Comparison of ENCODE assay signal across 8 cellular contexts in genomic region chr13:48975101-48975925, GRCh38. TPM values are rescaled to one million over a fixed set of nuclear protein-coding genes. Genes with fewer than 3 reads are reported as not detected.
DNase-seq lines count a peak whose midpoint lies in the region; ATAC-seq and TF ChIP-seq lines count a peak whose summit lies in the region.

Gene FNDC3A (plus strand): TSS chr13:48975912. CDS start chr13:49006191, 30,279 bp downstream.

- POLR2A ChIA-PET in BJ (lab: Charles Lee): interaction anchor here (0.7 kb wide), 1 partner anchor 284 kb away, joined by 3 read pairs; no protein-coding TSS in a partner anchor

- peak within 1 kb of the TSS; percentile 88 for H3K4me3 Mint-ChIP-seq in activated naive CD4-positive, alpha-beta T cell treated with anti-CD3 and anti-CD28 coated beads, Interleukin-2, amount 10 ng/mL, durations not matched to agents 7 days and 5 days

- H3K27me3 ChIP-seq in BJ (ENCODE audit: control insufficient read depth, insufficient read depth, low read length) (no peaks in the 10 kb centered on the region), gastroesophageal sphincter (no peaks in the 10 kb centered on the region), neutrophil (no peaks in the 10 kb centered on the region), tibial nerve (no peaks in the 10 kb centered on the region)

- no peaks in the 10 kb centered on the region for H3K36me3 ChIP-seq in BJ (ENCODE audit: control insufficient read depth, insufficient read depth, low read length)
- H3K36me3 ChIP-seq in gastroesophageal sphincter: no peaks in the 10 kb centered on the region
- no peaks in the 10 kb centered on the region for H3K36me3 ChIP-seq in neutrophil
- H3K36me3 ChIP-seq in tibial nerve: no peaks in the 10 kb centered on the region

- H3K4me1 Mint-ChIP-seq in activated naive CD4-positive, alpha-beta T cell treated with anti-CD3 and anti-CD28 coated beads, Interleukin-2, amount 10 ng/mL, durations not matched to agents 7 days and 5 days: peaks cover 42% of the 10 kb centered on the region

- peaks cover 42% of the 10 kb centered on the region for H3K9me3 Mint-ChIP-seq in activated naive CD4-positive, alpha-beta T cell treated with anti-CD3 and anti-CD28 coated beads, Interleukin-2, amount 10 ng/mL, durations not matched to agents 7 days and 5 days

- peaks cover 0 to 43% (median 0%) of the 10 kb centered on the region in 3 donors for H3K4me1 ChIP-seq in gastroesophageal sphincter
- peaks cover 33 to 40% of the 10 kb centered on the region in 2 experiments for H3K4me1 ChIP-seq in neutrophil (ENCODE audit: control insufficient read depth in 1 of 2, insufficient read depth in 1 of 2, low read depth in 1 of 2, low read length in 1 of 2)
- H3K4me1 ChIP-seq in tibial nerve: peaks cover 0 to 36% (median 5%) of the 10 kb centered on the region in 4 donors

- H3K27me3 Mint-ChIP-seq in activated naive CD4-positive, alpha-beta T cell treated with anti-CD3 and anti-CD28 coated beads, Interleukin-2, amount 10 ng/mL, durations not matched to agents 7 days and 5 days: peaks cover 8% of the 10 kb centered on the region

- TF ChIP-seq POLR2A in gastroesophageal sphincter (IDR thresholded peaks at IDR 0.05) (peak; percentile 79 to 80), tibial nerve (IDR thresholded peaks at IDR 0.05) (peak; percentile 36 to 62)

- no peaks in the 10 kb centered on the region for H3K9me3 ChIP-seq in gastroesophageal sphincter
- H3K9me3 ChIP-seq in neutrophil: no peaks in the 10 kb centered on the region
- peaks cover 0 to 6% (median 0%) of the 10 kb centered on the region in 4 donors for H3K9me3 ChIP-seq in tibial nerve

- H3K27ac Mint-ChIP-seq in activated naive CD4-positive, alpha-beta T cell treated with anti-CD3 and anti-CD28 coated beads, Interleukin-2, amount 10 ng/mL, durations not matched to agents 7 days and 5 days: peak within 1 kb of the TSS; percentile 100

- WGBS in gastroesophageal sphincter (ENCODE audit: low coverage in 1 of 2), 2 donors: 2% methylated on average over 7 to 19 of the region's 63 CpGs
- WGBS in tibial nerve, 2 donors: 1% methylated on average over 21 to 43 of the region's 63 CpGs

- H3K36me3 Mint-ChIP-seq in activated naive CD4-positive, alpha-beta T cell treated with anti-CD3 and anti-CD28 coated beads, Interleukin-2, amount 10 ng/mL, durations not matched to agents 7 days and 5 days: peaks cover 37% of the 10 kb centered on the region

- CTCF ChIA-PET in BJ (lab: Yijun Ruan, JAX): interaction anchor here (1.1 to 1.9 kb wide), 2 partner anchors 206 to 462 kb away, joined by 3 to 4 read pairs; no protein-coding TSS in a partner anchor
- CTCF ChIA-PET in activated naive CD4-positive, alpha-beta T cell treated with anti-CD3 and anti-CD28 coated beads, Interleukin-2, amount 10 ng/mL, durations not matched to agents 7 days and 5 days (lab: Charles Lee): no interaction called here

- TF ChIP-seq CTCF in BJ (IDR thresholded peaks at IDR 0.05; ENCODE audit: insufficient read depth, low read depth, low read length) (0 out of 2 replicates have a peak, but pooled peaks have one; percentile 14), gastroesophageal sphincter (IDR thresholded peaks at IDR 0.05) (peak in 3 of 4 experiments; percentile 26 to 46 (median 29)), neutrophil (IDR thresholded peaks at IDR 0.05) (peak; percentile 33), tibial nerve (IDR thresholded peaks at IDR 0.05) (peak in 2 of 5 experiments; percentile 8 to 33)

- ATAC-seq in GM18870 (IDR thresholded peaks at IDR 0.05; ENCODE audit: unreplicated experiment): peak; percentile 18
- ATAC-seq in HG03442 (IDR thresholded peaks at IDR 0.05; ENCODE audit: unreplicated experiment): peak; percentile 16
- ATAC-seq in gastroesophageal sphincter: peak; percentile 78

- no peak for DNase-seq in BJ (ENCODE audit: low read depth)
- peak; percentile 58 for DNase-seq in activated naive CD4-positive, alpha-beta T cell treated with anti-CD3 and anti-CD28 coated beads, Interleukin-2, amount 10 ng/mL, durations not matched to agents 7 days and 5 days
- DNase-seq in tibial nerve (ENCODE audit: low spot score in 2 of 2): peak in 1 of 2 donors; percentile 27

- H3K27ac ChIP-seq in gastroesophageal sphincter: peak within 1 kb of the TSS; percentile 89 to 99 (median 98)
- peak within 1 kb of the TSS; percentile 95 for H3K27ac ChIP-seq in neutrophil
- peak within 1 kb of the TSS; percentile 99 to 100 (median 100) for H3K27ac ChIP-seq in tibial nerve

- peak within 1 kb of the TSS; percentile 90 for H3K4me3 ChIP-seq in BJ (ENCODE audit: low read depth, low read length)
- peak within 1 kb of the TSS; percentile 68 to 91 for H3K4me3 ChIP-seq in gastroesophageal sphincter
- peak within 1 kb of the TSS; percentile 88 to 95 for H3K4me3 ChIP-seq in neutrophil (ENCODE audit: low read depth in 1 of 2, low read length in 1 of 2)
- H3K4me3 ChIP-seq in tibial nerve: peak within 1 kb of the TSS; percentile 64 to 96 (median 96)

- TF ChIP-seq EP300 in gastroesophageal sphincter (IDR thresholded peaks at IDR 0.05): no peak
- TF ChIP-seq EP300 in tibial nerve (IDR thresholded peaks at IDR 0.05): peak in 1 of 2 donors; percentile 32

TF ChIP-seq in PFSK-1, 5 proteins besides CTCF, POLR2A, EP300 and RAD21:
- TF ChIP-seq SIN3A (IDR thresholded peaks at IDR 0.05; ENCODE audit: borderline replicate concordance, insufficient read depth, low read length) (no peak), FOXP2 (optimal IDR thresholded peaks at IDR 0.05; ENCODE audit: borderline replicate concordance, extremely low read depth, extremely low read length, insufficient read depth) (no peak), REST (IDR thresholded peaks at IDR 0.05; ENCODE audit: insufficient read depth in 1 of 2, low read depth in 2 of 2, low read length in 2 of 2) (no peak), TAF1 (IDR thresholded peaks at IDR 0.05; ENCODE audit: borderline replicate concordance, insufficient read depth, low read length) (0 out of 2 replicates have a peak, but pooled peaks have one; percentile 54), POLR2AphosphoS5 (IDR thresholded peaks at IDR 0.05; ENCODE audit: low read depth, low read length) (no peak)

RNA-seq across cellular contexts. Expression of gene FNDC3A, which starts in this region (rescaled TPM):
- 30.7 and 51.8 TPM in 2 replicates for polyA plus RNA-seq in BJ (2011; rRNA removed)
- polyA minus RNA-seq in BJ (2011; rRNA and poly(A)+ RNA removed): 42.7 and 55.0 TPM in 2 replicates
- 29.2 TPM for polyA plus RNA-seq in PFSK-1 (2012; ENCODE audit: insufficient read length, low read depth)
- total RNA-seq in gastroesophageal sphincter: 10 to 100 TPM; 36.4 to 55.9 (median 47.8) TPM
- total RNA-seq in tibial nerve: 10 to 100 TPM; 38.2 to 57.7 (median 47.0) TPM

Comparison
In these comparisons a context has a peak if more than half of its experiments do, and no peak if none do; other contexts are left out.
1. ATAC-seq: peak in every context shown above with its lines; median percentile 78 in gastroesophageal sphincter; 18 in GM18870; 16 in HG03442.